Comparison of ENCODE assay signal across 2 cellular contexts in genomic region chr17:48892940-48893645, GRCh38.
TF ChIP-seq lines count a peak whose summit lies in the region.

No MANE protein-coding gene starts in this region.

TF ChIP-seq in HCT116, 20 proteins besides CTCF, POLR2A, EP300 and RAD21 (continued from another document):
- TF ChIP-seq ELF1 (IDR thresholded peaks at IDR 0.05; ENCODE audit: borderline replicate concordance, low read depth) (no peak), CBX3 (IDR thresholded peaks at IDR 0.05; ENCODE audit: low read depth) (no peak), EGR1 (IDR thresholded peaks at IDR 0.05; ENCODE audit: low read depth) (no peak), SIN3A (IDR thresholded peaks at IDR 0.05; ENCODE audit: low read depth) (no peak), SRF (IDR thresholded peaks at IDR 0.05; ENCODE audit: low read depth) (no peak), REST (IDR thresholded peaks at IDR 0.05; ENCODE audit: low read depth) (no peak), ZFX (IDR thresholded peaks at IDR 0.05) (no peak; the same call in 1 of the 2 replicates), ZNF274 (IDR thresholded peaks at IDR 0.05; ENCODE audit: low read depth, low read length) (no peak), EZH2 (IDR thresholded peaks at IDR 0.05) (no peak), FOSL1 (IDR thresholded peaks at IDR 0.05; ENCODE audit: low read depth) (no peak), JUND (IDR thresholded peaks at IDR 0.05) (no peak), YY1 (IDR thresholded peaks at IDR 0.05; ENCODE audit: extremely low read depth, insufficient replicate concordance, low read depth, low read length) (no peak), TCF7L2 (IDR thresholded peaks at IDR 0.05; ENCODE audit: borderline replicate concordance, extremely low read depth, insufficient read depth, insufficient read length) (no peak), POLR2AphosphoS5 (IDR thresholded peaks at IDR 0.05; ENCODE audit: low read depth, low read length) (no peak), MAX (IDR thresholded peaks at IDR 0.05) (no peak), SP1 (IDR thresholded peaks at IDR 0.05; ENCODE audit: low read depth) (no peak), ATF3 (IDR thresholded peaks at IDR 0.05) (no peak)
TF ChIP-seq in HCT116: peak in this region for 0.

TF ChIP-seq in liver, 16 proteins besides CTCF, POLR2A, EP300 and RAD21 (continued from another document):
- TF ChIP-seq GABPA (IDR thresholded peaks at IDR 0.05 in 1 of 2, conservative IDR thresholded peaks at IDR 0.05 in 1 of 2) (no peak), HNF4G (IDR thresholded peaks at IDR 0.05) (no peak), HNF4A (conservative IDR thresholded peaks at IDR 0.05) (no peak), ATF3 (IDR thresholded peaks at IDR 0.05) (no peak), YY1 (IDR thresholded peaks at IDR 0.05) (no peak), TAF1 (conservative IDR thresholded peaks at IDR 0.05) (no peak), ZBTB33 (IDR thresholded peaks at IDR 0.05) (no peak), JUND (IDR thresholded peaks at IDR 0.05) (no peak), SP1 (IDR thresholded peaks at IDR 0.05) (no peak), NR2F2 (IDR thresholded peaks at IDR 0.05) (no peak), FOXA2 (IDR thresholded peaks at IDR 0.05) (no peak)
